25 cellular contexts compared by ENCODE assay signal in the genomic region with DNA sequence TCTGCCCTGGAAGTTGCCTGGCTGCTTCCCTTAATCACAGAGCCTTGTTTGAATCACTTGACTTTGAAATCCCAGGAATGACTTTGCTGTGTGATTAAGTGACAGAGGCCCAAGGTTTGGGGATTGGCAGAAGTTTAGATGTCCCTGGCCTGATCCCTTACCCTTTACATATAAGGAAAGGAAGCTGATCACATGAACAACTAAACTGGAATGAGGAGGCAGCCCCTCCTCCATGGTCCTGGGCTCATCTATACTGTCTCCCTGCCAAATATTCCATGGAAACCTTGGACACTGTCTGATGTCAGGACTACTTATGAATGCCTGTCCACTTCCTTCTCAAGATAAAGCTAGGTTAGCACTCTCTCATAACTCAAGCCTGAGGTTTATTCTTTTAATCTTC.
DNase-seq lines count a peak whose midpoint lies in the region; ATAC-seq and TF ChIP-seq lines count a peak whose summit lies in the region.
"Had no signal": no experiment of that assay in that cellular context is flagged by ENCODE, and none has a peak within 500 bp of the region (broad histone marks: within the 10 kb centered on the region; RNA-seq: fewer than 3 reads in every experiment).

No MANE protein-coding gene starts in this region.

- H3K9me3 ChIP-seq in MG63 = no peaks in the 10 kb centered on the region
- H3K9me3 ChIP-seq in right lobe of liver = no peaks in the 10 kb centered on the region
- no peaks in the 10 kb centered on the region for H3K9me3 ChIP-seq in testis
- H3K9me3 ChIP-seq: BLaER1 had no signal

- TF ChIP-seq POLR2A in right lobe of liver (IDR thresholded peaks at IDR 0.05) = no peak
- TF ChIP-seq POLR2A in testis (IDR thresholded peaks at IDR 0.05) = no peak

- H3K36me3 ChIP-seq in MG63 (no peaks in the 10 kb centered on the region), right lobe of liver (peaks cover 0 to 1% (median 0%) of the 10 kb centered on the region in 4 donors), testis (ENCODE audit: low read depth, missing control alignments) (no peaks in the 10 kb centered on the region)
- H3K36me3 ChIP-seq: BLaER1 had no signal

- TF ChIP-seq CTCF in fibroblast of the aortic adventitia (IDR thresholded peaks at IDR 0.05; ENCODE audit: insufficient read depth, low read length) (no peak), right lobe of liver (IDR thresholded peaks at IDR 0.05) (no peak), testis (IDR thresholded peaks at IDR 0.05) (no peak)

- DNase-seq in MG63 = peak; percentile 42
- DNase-seq in fibroblast of the aortic adventitia (ENCODE audit: low read depth) = peak; percentile 9
- no peak for DNase-seq in right lobe of liver
- DNase-seq in testis = peak; percentile 48
- DNase-seq in DMS79 treated with DMSO at 0.1 percent for 48 hours (lab: John Stamatoyannopoulos, UW) = no peak
- DNase-seq in NCI-H226 = no peak
- DNase-seq: ACHN; activated CD4-positive, alpha-beta T cell treated with anti-CD3 and anti-CD28 coated beads, Interleukin-2, amount 10 ng/mL, durations not matched to agents 24 days and 14 days; activated naive CD4-positive, alpha-beta T cell treated with anti-CD3 and anti-CD28 coated beads, Interleukin-2, amount 10 ng/mL, durations not matched to agents 7 days and 5 days; activated T-cell treated with anti-CD3 and anti-CD28 coated beads, Interleukin-2, amount 50 U/mL, for 72 hours; cerebellar nuclear complex; DMS53; GF-D8; HCEC 1CT; hypothalamus; naive thymus-derived CD4-positive, alpha-beta T cell; NCI-H1092; NCI-H187; NCI-H774; occipital lobe had no signal

- ATAC-seq in right lobe of liver (peak; percentile 56 to 72 (median 59)), HG03442 (IDR thresholded peaks at IDR 0.05; ENCODE audit: unreplicated experiment) (no peak), HG03565 (IDR thresholded peaks at IDR 0.05; ENCODE audit: unreplicated experiment) (no peak)
- ATAC-seq: activated T-cell treated with anti-CD3 and anti-CD28 coated beads, Interleukin-2, amount 50 U/mL, for 72 hours; naive thymus-derived CD4-positive, alpha-beta T cell had no signal

- no peaks in the 10 kb centered on the region for H3K27me3 ChIP-seq in MG63
- H3K27me3 ChIP-seq in right lobe of liver = no peaks in the 10 kb centered on the region
- H3K27me3 ChIP-seq in testis = no peaks in the 10 kb centered on the region
- H3K27me3 ChIP-seq: BLaER1 had no signal

- intact Hi-C loops in right lobe of liver (cut with DNase I) (no loop called here), testis (cut with DNase I; ENCODE audit: low total_unique reads) (no loop called here)

- H3K4me1 ChIP-seq in right lobe of liver (peaks cover 0 to 10% (median 4%) of the 10 kb centered on the region in 4 donors), testis (no peaks in the 10 kb centered on the region)
- H3K4me1 ChIP-seq: BLaER1 had no signal

- H3K27ac ChIP-seq in right lobe of liver = no peak overlapping the region
- peak overlapping the region in 1 of 2 donors; percentile 7 for H3K27ac ChIP-seq in testis
- H3K27ac ChIP-seq: BLaER1, epithelial cell of prostate, VCaP had no signal

- H3K4me3 ChIP-seq in MG63 (no peak overlapping the region), fibroblast of the aortic adventitia (ENCODE audit: low read depth, low read length) (no peak overlapping the region), right lobe of liver (no peak overlapping the region), testis (no peak overlapping the region)
- H3K4me3 ChIP-seq: BLaER1 had no signal

Comparison
In these comparisons a context has a peak if more than half of its experiments do, and no peak if none do; other contexts are left out.
1. DNase-seq: peak in MG63 (single experiment), fibroblast of the aortic adventitia (single experiment) and testis (single experiment); none in right lobe of liver (0 of 3), DMS79 treated with DMSO at 0.1 percent for 48 hours (single experiment) and NCI-H226 (single experiment).
2. ATAC-seq: peak in right lobe of liver (4 of 4); none in HG03442 (single experiment) and HG03565 (single experiment).